Comparison of ENCODE assay signal across 14 cellular contexts in genomic region chr11:9665749-9666148, GRCh38. TPM values are rescaled to one million over a fixed set of nuclear protein-coding genes. Genes with fewer than 3 reads are reported as not detected.
DNase-seq lines count a peak whose midpoint lies in the region; TF ChIP-seq lines count a peak whose summit lies in the region.
"Had no signal": no experiment of that assay in that cellular context is flagged by ENCODE, and none has a peak within 500 bp of the region (broad histone marks: within the 10 kb centered on the region; RNA-seq: fewer than 3 reads in every experiment).

No MANE protein-coding gene starts in this region.

- no peak overlapping the region for H3K27ac ChIP-seq in BLaER1 treated with 17β-estradiol and CSF1 and Interleukin-3, amounts not matched to agents 10 nM and 100 nM
- no peak overlapping the region for H3K27ac ChIP-seq in mammary epithelial cell (ENCODE audit: insufficient read depth, low read depth, low read length)
- no peak overlapping the region for H3K27ac ChIP-seq in muscle layer of duodenum (ENCODE audit: low read length)
- no peak overlapping the region for H3K27ac ChIP-seq in adrenal gland
- H3K27ac ChIP-seq: ovary had no signal

- peaks cover 20% of the 10 kb centered on the region for H3K9me3 Mint-ChIP-seq in HFFc6

- DNase-seq in HFFc6 (no peak), mammary epithelial cell (no peak), cerebellar cortex (ENCODE audit: low spot score) (no peak), adrenal gland (no peak), HuH-7 (ENCODE audit: low spot score) (no peak), SW 1271 (lab: John Stamatoyannopoulos, UW) (no peak)
- DNase-seq: activated CD4-positive, alpha-beta memory T cell treated with anti-CD3 and anti-CD28 coated beads, Interleukin-2, amount 10 ng/mL, durations not matched to agents 7 days and 5 days; anterior cingulate cortex; NCI-H1092 treated with DMSO at 0.1 percent for 48 hours; NCI-H69; ovary; stimulated activated CD4-positive, alpha-beta T cell treated with anti-CD3 and anti-CD28 coated beads, Interleukin-4, amount 100 ng/mL, for 24 hours had no signal

- 100% methylated on average over 2 of the region's 2 CpGs for WGBS in mammary epithelial cell (ENCODE audit: low coverage, missing lambda C conversion rate)
- 95 to 100% (median 99%) methylated on average over 2 of the region's 2 CpGs for WGBS in adrenal gland, 4 donors

- CTCF ChIA-PET in mammary epithelial cell (lab: Charles Lee; ENCODE audit: low non-redundant PET) = no interaction called here

- peak overlapping the region in 7 of 10 experiments; percentile 30 to 94 (median 81); a peak in 10 of 20 replicates for H3K4me3 ChIP-seq in BLaER1 treated with 17β-estradiol and CSF1 and Interleukin-3, amounts not matched to agents 10 nM and 100 nM
- H3K4me3 ChIP-seq in mammary epithelial cell (replicated peaks in 1 of 3; ENCODE audit: insufficient read depth in 1 of 3, low read depth in 2 of 3, low read length in 3 of 3) (peak overlapping the region in 1 of 3 experiments; percentile 92), muscle layer of duodenum (ENCODE audit: low read depth in 1 of 2, low read length in 2 of 2) (peak overlapping the region; percentile 87 to 90), adrenal gland (no peak overlapping the region)

- H2AFZ ChIP-seq in mammary epithelial cell (ENCODE audit: low read depth, low read length) = no peak overlapping the region

- peaks cover 53% of the 10 kb centered on the region for H3K4me1 Mint-ChIP-seq in HFFc6 (ENCODE audit: low read depth)

- peaks cover 38% of the 10 kb centered on the region for H3K36me3 Mint-ChIP-seq in HFFc6 (ENCODE audit: low read depth)

- no peaks in the 10 kb centered on the region; the same call in 1 of the 2 replicates for H3K27me3 Mint-ChIP-seq in HFFc6 (ENCODE audit: insufficient read depth)

- peak overlapping the region; percentile 98 for H3K4me3 Mint-ChIP-seq in HFFc6

- TF ChIP-seq CTCF in HFFc6 (IDR thresholded peaks at IDR 0.05) (no peak), mammary epithelial cell (conservative IDR thresholded peaks at IDR 0.05 in 1 of 2, IDR thresholded peaks at IDR 0.05 in 1 of 2; ENCODE audit: extremely low read depth in 1 of 2, insufficient read depth in 1 of 2, low read depth in 1 of 2, low read length in 2 of 2) (no peak), adrenal gland (IDR thresholded peaks at IDR 0.05) (no peak)

- H3K9me3 ChIP-seq in BLaER1 treated with 17β-estradiol and CSF1 and Interleukin-3, amounts not matched to agents 10 nM and 100 nM (replicated peaks in 1 of 11) = peaks cover 12 to 35% (median 32%) of the 10 kb centered on the region in 11 experiments
- H3K9me3 ChIP-seq in mammary epithelial cell (replicated peaks; ENCODE audit: insufficient read depth, low read length) (peaks cover 4% of the 10 kb centered on the region), muscle layer of duodenum (ENCODE audit: control insufficient read depth in 1 of 2, low read length in 2 of 2) (peaks cover 0 to 3% of the 10 kb centered on the region in 2 donors), adrenal gland (replicated peaks in 1 of 3) (no peaks in the 10 kb centered on the region)
- H3K9me3 ChIP-seq: ovary had no signal

- H3K4me1 ChIP-seq in BLaER1 treated with 17β-estradiol and CSF1 and Interleukin-3, amounts not matched to agents 10 nM and 100 nM = peaks cover 17 to 65% (median 25%) of the 10 kb centered on the region in 10 experiments; a peak in 19 of 20 replicates
- peaks cover 7% of the 10 kb centered on the region for H3K4me1 ChIP-seq in mammary epithelial cell (ENCODE audit: insufficient read depth, low read length)
- no peaks in the 10 kb centered on the region for H3K4me1 ChIP-seq in muscle layer of duodenum (ENCODE audit: control insufficient read depth in 1 of 2, insufficient read depth in 2 of 2, low read length in 2 of 2)
- H3K4me1 ChIP-seq in adrenal gland (replicated peaks in 1 of 2) = peaks cover 0 to 12% of the 10 kb centered on the region in 2 donors

- H3K27ac Mint-ChIP-seq in HFFc6 = no peak overlapping the region
- H3K27ac Mint-ChIP-seq: activated CD4-positive, alpha-beta memory T cell treated with anti-CD3 and anti-CD28 coated beads, Interleukin-2, amount 10 ng/mL, durations not matched to agents 7 days and 5 days had no signal

- dilution Hi-C loops in mammary epithelial cell (cut with HindIII; ENCODE audit: low sequenced_read_pairs) = no loop called here

- peaks cover 0 to 54% (median 0%) of the 10 kb centered on the region in 11 experiments; a peak in 6 of 22 replicates for H4K20me1 ChIP-seq in BLaER1 treated with 17β-estradiol and CSF1 and Interleukin-3, amounts not matched to agents 10 nM and 100 nM
- no peaks in the 10 kb centered on the region for H4K20me1 ChIP-seq in mammary epithelial cell (ENCODE audit: insufficient read depth, low read length)

- H3K9ac ChIP-seq in BLaER1 treated with 17β-estradiol and CSF1 and Interleukin-3, amounts not matched to agents 10 nM and 100 nM = peak overlapping the region in 1 of 11 experiments; percentile 97; a peak in 1 of 22 replicates
- H3K9ac ChIP-seq in mammary epithelial cell (ENCODE audit: insufficient read depth, low read length) = no peak overlapping the region

- peaks cover 0 to 23% (median 4%) of the 10 kb centered on the region in 11 experiments; a peak in 12 of 22 replicates for H3K36me3 ChIP-seq in BLaER1 treated with 17β-estradiol and CSF1 and Interleukin-3, amounts not matched to agents 10 nM and 100 nM
- peaks cover 3% of the 10 kb centered on the region for H3K36me3 ChIP-seq in mammary epithelial cell (ENCODE audit: insufficient read depth, low read length)
- peaks cover 0 to 7% of the 10 kb centered on the region in 2 donors for H3K36me3 ChIP-seq in muscle layer of duodenum (ENCODE audit: control insufficient read depth in 1 of 2, insufficient read depth in 2 of 2, low read length in 2 of 2)
- H3K36me3 ChIP-seq in adrenal gland (replicated peaks in 1 of 2) = no peaks in the 10 kb centered on the region
- H3K36me3 ChIP-seq: ovary had no signal

- TSS peak; percentile 17 for BruUV-seq in mammary epithelial cell (replicated peaks; lab: Mats Ljungman, UMichigan)

- peaks cover 0 to 16% (median 6%) of the 10 kb centered on the region in 11 experiments; a peak in 8 of 22 replicates for H3K27me3 ChIP-seq in BLaER1 treated with 17β-estradiol and CSF1 and Interleukin-3, amounts not matched to agents 10 nM and 100 nM
- H3K27me3 ChIP-seq in mammary epithelial cell (ENCODE audit: insufficient read depth, low read length) = no peaks in the 10 kb centered on the region
- H3K27me3 ChIP-seq in muscle layer of duodenum (ENCODE audit: low read depth, low read length) = no peaks in the 10 kb centered on the region
- no peaks in the 10 kb centered on the region for H3K27me3 ChIP-seq in adrenal gland
- H3K27me3 ChIP-seq: ovary had no signal

- in situ Hi-C loops in mammary epithelial cell (cut with MboI; ENCODE audit: low sequenced_read_pairs in 2 of 2) = no loop called here

- peak overlapping the region in 2 of 11 experiments; percentile 88 to 96; a peak in 6 of 22 replicates for H3K4me2 ChIP-seq in BLaER1 treated with 17β-estradiol and CSF1 and Interleukin-3, amounts not matched to agents 10 nM and 100 nM
- H3K4me2 ChIP-seq in mammary epithelial cell (ENCODE audit: insufficient read depth, low read depth, low read length) = peak overlapping the region; percentile 62

- H3K79me2 ChIP-seq in mammary epithelial cell (ENCODE audit: insufficient read depth, low read length) = peaks cover 65% of the 10 kb centered on the region

- intact Hi-C loops in mammary epithelial cell (cut with micrococcal nuclease) = loop anchor here (2.0 kb wide), 1 partner anchor 89 kb away; no protein-coding TSS in a partner anchor
- intact Hi-C loops in adrenal gland (cut with DNase I) = no loop called here

- TF ChIP-seq POLR2A in adrenal gland (IDR thresholded peaks at IDR 0.05) = no peak

RNA-seq across cellular contexts. Expression of gene SWAP70, which starts 1.9 kb away (rescaled TPM):
- 10 to 100 TPM; 32.0 to 44.6 (median 37.0) TPM for total RNA-seq in HFFc6 (2021; fragmentation: NEBNext Ultra II Directional; extraction: Animal tissue kit (Norgen Biotek cat#: 25700))
- total RNA-seq in mammary epithelial cell (10 to 100 TPM; 40.4 to 51.2 TPM), adrenal gland (10 to 100 TPM; 13.3 to 23.5 (median 20.1) TPM)
- polyA plus RNA-seq in mammary epithelial cell (16.7 TPM), adrenal gland (10 to 100 TPM in 1 of 3 donors, 1 to 10 TPM in 2; 6.5 to 17.2 (median 8.8) TPM)
- 27.4 TPM for polyA minus RNA-seq in mammary epithelial cell

Comparison
In these comparisons a context has a peak if more than half of its experiments do, and no peak if none do; other contexts are left out.
1. H3K4me3 ChIP-seq: peak in BLaER1 treated with 17β-estradiol and CSF1 and Interleukin-3, amounts not matched to agents 10 nM and 100 nM (7 of 10) and muscle layer of duodenum (2 of 2); none in adrenal gland (0 of 4).